ENCODE assay signal across 12 cellular contexts in genomic region chr4:74374561-74375327, GRCh38. TPM values are rescaled to one million over a fixed set of nuclear protein-coding genes. Genes with fewer than 3 reads are reported as not detected.
A peak's percentile ranks its signal among the peaks of the same experiment; 100 is the strongest.
DNase-seq lines count a peak whose midpoint lies in the region; ATAC-seq and TF ChIP-seq lines count a peak whose summit lies in the region.
"Had no signal": no experiment of that assay in that cellular context is flagged by ENCODE, and none has a peak within 500 bp of the region (broad histone marks: within the 10 kb centered on the region; RNA-seq: fewer than 3 reads in every experiment).

No MANE protein-coding gene starts in this region.

- intact Hi-C loops in Right ventricle myocardium inferior (cut with DNase I): loop anchor here (5.0 kb wide), 1 partner anchor 248 kb away; no protein-coding TSS in a partner anchor
- intact Hi-C loops in heart left ventricle (cut with DNase I): loop anchor here (5.0 to 10.0 kb wide), 6 partner anchors 70 to 303 kb away; partner anchors contain the start of gene AREG (in 4 of the 10)
- intact Hi-C loops in transverse colon (cut with DNase I; ENCODE audit: low total_unique reads): loop anchor here (5.0 kb wide), 1 partner anchor 303 kb away; no protein-coding TSS in a partner anchor

- H3K27ac ChIP-seq in heart left ventricle: no peak overlapping the region
- peak overlapping the region in 2 of 4 donors; percentile 32 to 41 for H3K27ac ChIP-seq in Peyer's patch
- no peak overlapping the region for H3K27ac ChIP-seq in fibroblast of lung (ENCODE audit: insufficient read depth, low read length)
- peak overlapping the region; percentile 57 to 85 (median 78) for H3K27ac ChIP-seq in transverse colon

- DNase-seq in Right ventricle myocardium inferior (ENCODE audit: missing footprints): peak; percentile 53
- no peak for DNase-seq in heart left ventricle
- DNase-seq in Peyer's patch: peak in 2 of 3 donors; percentile 54 to 73
- peak; percentile 87 to 89 for DNase-seq in fibroblast of lung (ENCODE audit: low read depth in 2 of 2)
- DNase-seq in transverse colon: peak; percentile 70
- no peak for DNase-seq in G401 (ENCODE audit: low spot score)
- no peak for DNase-seq in globus pallidus (ENCODE audit: low spot score)
- DNase-seq: DMS79, NCI-H187 treated with DMSO at 0.1 percent for 48 hours, occipital lobe had no signal

- H3K9me3 ChIP-seq in heart left ventricle (no peaks in the 10 kb centered on the region), Peyer's patch (no peaks in the 10 kb centered on the region), fibroblast of lung (ENCODE audit: control insufficient read depth, insufficient read depth, low read depth, low read length) (no peaks in the 10 kb centered on the region), transverse colon (no peaks in the 10 kb centered on the region)

- H2AFZ ChIP-seq in fibroblast of lung (ENCODE audit: low read length): no peak overlapping the region

- H3K4me3 ChIP-seq in heart left ventricle (no peak overlapping the region), Peyer's patch (no peak overlapping the region), fibroblast of lung (replicated peaks in 1 of 4; ENCODE audit: control extremely low read depth in 1 of 4, insufficient read depth in 1 of 4, low read depth in 3 of 4, low read length in 4 of 4) (no peak overlapping the region), transverse colon (no peak overlapping the region)

- TF ChIP-seq CTCF in heart left ventricle (IDR thresholded peaks at IDR 0.05) (no peak), Peyer's patch (IDR thresholded peaks at IDR 0.05) (no peak), fibroblast of lung (conservative IDR thresholded peaks at IDR 0.05 in 1 of 2, IDR thresholded peaks at IDR 0.05 in 1 of 2; ENCODE audit: low read depth in 1 of 2, low read length in 2 of 2) (no peak), transverse colon (IDR thresholded peaks at IDR 0.05) (no peak)

- no peak for TF ChIP-seq EP300 in transverse colon (IDR thresholded peaks at IDR 0.05; ENCODE audit: low read depth)

- in situ Hi-C loops in transverse colon (cut with MboI; ENCODE audit: low pct_ligation_motif_present in 1 of 4, low pct_unique_long_range_greater_than_20kb in 1 of 4, low sequenced_read_pairs in 3 of 4) (loop anchor here in 2 of 4 donors (10.0 kb wide), 3 partner anchors 160 to 300 kb away; no protein-coding TSS in a partner anchor), G401 (cut with HindIII; ENCODE audit: low sequenced_read_pairs) (no loop called here)

- H3K79me2 ChIP-seq in fibroblast of lung (ENCODE audit: control insufficient read depth, insufficient read depth, low read length): no peaks in the 10 kb centered on the region

- ATAC-seq in Right ventricle myocardium inferior (no peak), heart left ventricle (no peak), GM21528 (IDR thresholded peaks at IDR 0.05; ENCODE audit: low FRiP score, unreplicated experiment) (no peak)

- WGBS in heart left ventricle, 4 donors: 76 to 84% (median 78%) methylated on average over 10 of the region's 10 CpGs
- WGBS in transverse colon (ENCODE audit: low coverage in 1 of 2), 2 donors: 44 to 47% methylated on average over 8 to 10 of the region's 10 CpGs

- no peaks in the 10 kb centered on the region for H4K20me1 ChIP-seq in fibroblast of lung (ENCODE audit: control insufficient read depth, extremely low read depth, insufficient read depth, low read length)

- H3K4me1 ChIP-seq in heart left ventricle (no peaks in the 10 kb centered on the region), Peyer's patch (peaks cover 0 to 4% (median 0%) of the 10 kb centered on the region in 4 donors), fibroblast of lung (ENCODE audit: control insufficient read depth, extremely low read depth, insufficient read depth, low read length) (no peaks in the 10 kb centered on the region), transverse colon (peaks cover 0 to 25% (median 11%) of the 10 kb centered on the region in 4 donors)

- TF ChIP-seq POLR2A in heart left ventricle (IDR thresholded peaks at IDR 0.05): no peak
- TF ChIP-seq POLR2A in Peyer's patch (IDR thresholded peaks at IDR 0.05): no peak
- no peak for TF ChIP-seq POLR2A in transverse colon (IDR thresholded peaks at IDR 0.05)

- no peak overlapping the region for H3K9ac ChIP-seq in fibroblast of lung (ENCODE audit: insufficient read depth, low read length)

- H3K36me3 ChIP-seq in heart left ventricle (no peaks in the 10 kb centered on the region), Peyer's patch (no peaks in the 10 kb centered on the region), fibroblast of lung (ENCODE audit: control insufficient read depth, insufficient read depth, low read length) (no peaks in the 10 kb centered on the region), transverse colon (no peaks in the 10 kb centered on the region)

- H3K27me3 ChIP-seq in heart left ventricle (peaks cover 0 to 3% (median 0%) of the 10 kb centered on the region in 9 donors), Peyer's patch (no peaks in the 10 kb centered on the region), fibroblast of lung (ENCODE audit: control insufficient read depth, insufficient read depth, low read length) (no peaks in the 10 kb centered on the region), transverse colon (no peaks in the 10 kb centered on the region)

- no peak overlapping the region for H3K4me2 ChIP-seq in fibroblast of lung (ENCODE audit: extremely low read depth, insufficient read depth, low read length)

RNA-seq across cellular contexts. Expression of gene EREG, which starts 9.8 kb away (rescaled TPM):
- not detected for total RNA-seq in Right ventricle myocardium inferior
- 1 to 10 TPM in 3 of 9 donors, under 1 TPM in 3, not detected in 3; 0.09 to 8.6 (median 0.83) TPM for total RNA-seq in heart left ventricle
- polyA plus RNA-seq in heart left ventricle: 1 to 10 TPM in 1 of 2 donors, under 1 TPM in 1; 0.23 to 1.2 TPM
- 1 to 10 TPM in 3 of 4 donors, not detected in 1; 1.1 to 2.8 (median 1.7) TPM for total RNA-seq in Peyer's patch
- 2.8 and 9.9 TPM in 2 replicates for total RNA-seq in fibroblast of lung
- polyA plus RNA-seq in fibroblast of lung: 0.41 and 2.0 TPM in 2 replicates
- 0.22 and 1.7 TPM in 2 replicates for polyA plus RNA-seq in fibroblast of lung (2012)
- 0.27 and 0.70 TPM in 2 replicates for polyA minus RNA-seq in fibroblast of lung (ENCODE audit: low replicate concordance)
- total RNA-seq in transverse colon: 1 to 10 TPM in 3 of 4 donors, not detected in 1; 1.2 to 4.0 (median 4.0) TPM
- not detected in 2 replicates for total RNA-seq in G401 (2014; rRNA removed; shearing (Covaris generic))
- total RNA-seq: frontal cortex had no signal

Comparison
In these comparisons a context has a peak if more than half of its experiments do, and no peak if none do; other contexts are left out.
1. DNase-seq: peak in Right ventricle myocardium inferior (single experiment), Peyer's patch (2 of 3), fibroblast of lung (2 of 2) and transverse colon (single experiment); none in heart left ventricle (0 of 5), G401 (single experiment) and globus pallidus (single experiment).
2. H3K27ac ChIP-seq: peak in transverse colon (4 of 4); none in heart left ventricle (0 of 12) and fibroblast of lung (single experiment).